8 cellular contexts compared by ENCODE assay signal in genomic region chr1:20786310-20787099, GRCh38. TPM values are rescaled to one million over a fixed set of nuclear protein-coding genes. Genes with fewer than 3 reads are reported as not detected.
DNase-seq lines count a peak whose midpoint lies in the region; ATAC-seq and TF ChIP-seq lines count a peak whose summit lies in the region.

No MANE protein-coding gene starts in this region.

- DNase-seq in GM06990 (ENCODE audit: extremely low read depth, insufficient read length) (peak; percentile 98), NB4 (ENCODE audit: low read depth) (peak; percentile 96), SK-N-DZ (ENCODE audit: low spot score) (peak; percentile 92), glomerular endothelial cell (ENCODE audit: extremely low read depth, low read depth, low spot score) (peak; percentile 33), occipital lobe (lab: John Stamatoyannopoulos, UW) (peak; percentile 89)

- TF ChIP-seq CTCF in GM06990 (IDR thresholded peaks at IDR 0.05; ENCODE audit: insufficient read depth, low read length, poor library complexity, severe bottlenecking) (no peak), NB4 (IDR thresholded peaks at IDR 0.05; ENCODE audit: low read depth, low read length) (no peak)

- peaks cover 31% of the 10 kb centered on the region for H3K4me1 Mint-ChIP-seq in activated naive CD4-positive, alpha-beta T cell treated with anti-CD3 and anti-CD28 coated beads, Interleukin-2, amount 50 U/mL, for 24 hours

- no peaks in the 10 kb centered on the region for H3K36me3 ChIP-seq in GM06990 (ENCODE audit: control insufficient read depth, insufficient read depth, low read length)

- H3K9me3 Mint-ChIP-seq in activated naive CD4-positive, alpha-beta T cell treated with anti-CD3 and anti-CD28 coated beads, Interleukin-2, amount 50 U/mL, for 24 hours: no peaks in the 10 kb centered on the region

- H3K27me3 ChIP-seq in GM06990 (replicated peaks; ENCODE audit: control insufficient read depth, insufficient read depth, low read length): no peaks in the 10 kb centered on the region

- no peaks in the 10 kb centered on the region for H3K36me3 Mint-ChIP-seq in activated naive CD4-positive, alpha-beta T cell treated with anti-CD3 and anti-CD28 coated beads, Interleukin-2, amount 50 U/mL, for 24 hours

- peak overlapping the region; percentile 80 for H3K4me3 ChIP-seq in GM06990 (replicated peaks; ENCODE audit: low read depth, low read length)
- peak overlapping the region; percentile 90 for H3K4me3 ChIP-seq in NB4 (ENCODE audit: low read depth, low read length)

- H3K27ac ChIP-seq in temporal lobe (ENCODE audit: low read depth, low read length): peak overlapping the region; percentile 91

- peak; percentile 76 for ATAC-seq in HG02571 (IDR thresholded peaks at IDR 0.05; ENCODE audit: unreplicated experiment)

- no peaks in the 10 kb centered on the region for H3K27me3 Mint-ChIP-seq in activated naive CD4-positive, alpha-beta T cell treated with anti-CD3 and anti-CD28 coated beads, Interleukin-2, amount 50 U/mL, for 24 hours

- peak overlapping the region; percentile 93 for H3K4me3 Mint-ChIP-seq in activated naive CD4-positive, alpha-beta T cell treated with anti-CD3 and anti-CD28 coated beads, Interleukin-2, amount 50 U/mL, for 24 hours

- peak; percentile 78 for TF ChIP-seq POLR2A in NB4 (IDR thresholded peaks at IDR 0.05; ENCODE audit: extremely low read depth, insufficient read length)

- peak overlapping the region; percentile 86 for H3K27ac Mint-ChIP-seq in activated naive CD4-positive, alpha-beta T cell treated with anti-CD3 and anti-CD28 coated beads, Interleukin-2, amount 50 U/mL, for 24 hours

RNA-seq across cellular contexts. Expression of gene HP1BP3, which starts 0.6 kb away (rescaled TPM):
- polyA plus RNA-seq in SK-N-DZ (2014; cell fraction: cytosol; rRNA removed): 233 and 238 TPM in 2 replicates
- polyA plus RNA-seq in SK-N-DZ (2014; cell fraction: nucleus; rRNA removed): 219 and 294 TPM in 2 replicates
- total RNA-seq in glomerular endothelial cell (159 and 181 TPM in 2 replicates), occipital lobe (399 TPM), temporal lobe (375 TPM)

RNA-seq across cellular contexts. Expression of gene SH2D5, which starts 54.0 kb away (rescaled TPM):
- 13.2 and 13.9 TPM in 2 replicates for polyA plus RNA-seq in SK-N-DZ (2014; cell fraction: cytosol; rRNA removed)
- polyA plus RNA-seq in SK-N-DZ (2014; cell fraction: nucleus; rRNA removed): 54.1 and 58.3 TPM in 2 replicates
- total RNA-seq in glomerular endothelial cell: 2.3 and 3.2 TPM in 2 replicates
- 0.62 TPM for total RNA-seq in occipital lobe
- 0.49 TPM for total RNA-seq in temporal lobe

Comparison
In these comparisons a context has a peak if more than half of its experiments do, and no peak if none do; other contexts are left out.
1. Peak in every context shown above with its lines: DNase-seq, ATAC-seq, H3K4me3 ChIP-seq and H3K27ac ChIP-seq.
2. DNase-seq: peak in every context shown above with its lines; median percentile 98 in GM06990; 96 in NB4; 92 in SK-N-DZ; 89 in occipital lobe; 33 in glomerular endothelial cell.